1 cellular context compared by ENCODE assay signal in the genomic region with DNA sequence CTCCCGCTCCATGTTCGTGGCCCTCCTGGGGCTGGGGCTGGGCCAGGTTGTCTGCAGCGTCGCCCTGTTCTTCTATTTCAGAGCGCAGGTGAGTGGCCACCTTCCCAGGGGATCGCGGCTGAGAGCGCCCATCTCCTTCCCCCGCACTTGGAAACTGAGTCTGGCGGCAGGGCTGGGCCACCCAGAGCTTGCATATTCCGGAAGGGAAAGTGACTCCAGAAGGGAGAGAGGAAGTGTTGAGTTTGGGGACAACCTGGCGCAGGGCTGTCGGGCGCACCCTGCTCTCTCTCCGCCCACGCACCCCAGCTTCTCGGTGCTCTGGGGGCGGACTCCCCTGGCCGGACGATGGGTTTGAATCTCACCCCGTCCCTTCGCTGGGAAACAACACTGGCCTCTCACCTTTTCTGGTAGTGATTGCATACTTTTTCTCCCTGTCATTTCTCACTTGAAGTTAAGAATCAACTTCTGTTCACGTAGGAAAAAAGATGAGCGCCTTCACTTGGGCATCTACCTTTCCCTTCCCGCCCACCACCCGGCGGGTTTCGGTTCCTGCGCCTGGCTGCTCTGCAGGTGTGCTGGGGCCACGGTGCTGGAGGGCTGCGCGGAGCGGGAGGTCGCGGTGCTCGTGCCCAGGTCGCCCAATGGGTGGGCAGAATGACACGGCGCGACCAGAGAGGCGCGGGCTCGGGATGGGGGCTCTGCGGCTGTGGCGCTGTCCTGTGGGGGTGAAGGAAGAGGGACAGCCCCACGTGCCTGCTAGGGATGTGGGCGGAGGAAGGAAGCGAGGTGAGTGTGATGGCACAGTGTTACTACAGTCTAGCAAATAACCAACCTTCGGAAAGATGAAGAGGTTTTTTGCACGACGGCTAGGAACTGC.
TF ChIP-seq lines count a peak whose summit lies in the region.

No MANE protein-coding gene starts in this region.

TF ChIP-seq in WTC11, 78 proteins besides CTCF, POLR2A, EP300 and RAD21 (continued from another document):
- TF ChIP-seq, protein P1, sequence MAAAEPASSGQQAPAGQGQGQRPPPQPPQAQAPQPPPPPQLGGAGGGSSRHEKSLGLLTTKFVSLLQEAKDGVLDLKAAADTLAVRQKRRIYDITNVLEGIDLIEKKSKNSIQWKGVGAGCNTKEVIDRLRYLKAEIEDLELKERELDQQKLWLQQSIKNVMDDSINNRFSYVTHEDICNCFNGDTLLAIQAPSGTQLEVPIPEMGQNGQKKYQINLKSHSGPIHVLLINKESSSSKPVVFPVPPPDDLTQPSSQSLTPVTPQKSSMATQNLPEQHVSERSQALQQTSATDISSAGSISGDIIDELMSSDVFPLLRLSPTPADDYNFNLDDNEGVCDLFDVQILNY (CRISPR knock-in tag; IDR thresholded peaks at IDR 0.05): no peak
- TF ChIP-seq, protein P2, sequence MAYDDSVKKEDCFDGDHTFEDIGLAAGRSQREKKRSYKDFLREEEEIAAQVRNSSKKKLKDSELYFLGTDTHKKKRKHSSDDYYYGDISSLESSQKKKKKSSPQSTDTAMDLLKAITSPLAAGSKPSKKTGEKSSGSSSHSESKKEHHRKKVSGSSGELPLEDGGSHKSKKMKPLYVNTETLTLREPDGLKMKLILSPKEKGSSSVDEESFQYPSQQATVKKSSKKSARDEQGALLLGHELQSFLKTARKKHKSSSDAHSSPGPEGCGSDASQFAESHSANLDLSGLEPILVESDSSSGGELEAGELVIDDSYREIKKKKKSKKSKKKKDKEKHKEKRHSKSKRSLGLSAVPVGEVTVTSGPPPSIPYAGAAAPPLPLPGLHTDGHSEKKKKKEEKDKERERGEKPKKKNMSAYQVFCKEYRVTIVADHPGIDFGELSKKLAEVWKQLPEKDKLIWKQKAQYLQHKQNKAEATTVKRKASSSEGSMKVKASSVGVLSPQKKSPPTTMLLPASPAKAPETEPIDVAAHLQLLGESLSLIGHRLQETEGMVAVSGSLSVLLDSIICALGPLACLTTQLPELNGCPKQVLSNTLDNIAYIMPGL (CRISPR knock-in tag; IDR thresholded peaks at IDR 0.05): peak; percentile 26; the same call in 1 of the 2 replicates
- TF ChIP-seq JUN (CRISPR knock-in tag; IDR thresholded peaks at IDR 0.05): 0 out of 2 replicates have a peak, but pooled peaks have one; percentile 25
- TF ChIP-seq, protein P3, sequence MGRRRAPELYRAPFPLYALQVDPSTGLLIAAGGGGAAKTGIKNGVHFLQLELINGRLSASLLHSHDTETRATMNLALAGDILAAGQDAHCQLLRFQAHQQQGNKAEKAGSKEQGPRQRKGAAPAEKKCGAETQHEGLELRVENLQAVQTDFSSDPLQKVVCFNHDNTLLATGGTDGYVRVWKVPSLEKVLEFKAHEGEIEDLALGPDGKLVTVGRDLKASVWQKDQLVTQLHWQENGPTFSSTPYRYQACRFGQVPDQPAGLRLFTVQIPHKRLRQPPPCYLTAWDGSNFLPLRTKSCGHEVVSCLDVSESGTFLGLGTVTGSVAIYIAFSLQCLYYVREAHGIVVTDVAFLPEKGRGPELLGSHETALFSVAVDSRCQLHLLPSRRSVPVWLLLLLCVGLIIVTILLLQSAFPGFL (CRISPR knock-in tag; IDR thresholded peaks at IDR 0.05; ENCODE audit: borderline replicate concordance): no peak
- TF ChIP-seq ZNF423 (CRISPR knock-in tag; IDR thresholded peaks at IDR 0.05): peak; percentile 56; the same call in 1 of the 2 replicates
- 0 out of 2 replicates have a peak, but pooled peaks have one; percentile 68 for TF ChIP-seq KAT7 (CRISPR knock-in tag; IDR thresholded peaks at IDR 0.05; ENCODE audit: borderline replicate concordance)
- TF ChIP-seq, protein P4, sequence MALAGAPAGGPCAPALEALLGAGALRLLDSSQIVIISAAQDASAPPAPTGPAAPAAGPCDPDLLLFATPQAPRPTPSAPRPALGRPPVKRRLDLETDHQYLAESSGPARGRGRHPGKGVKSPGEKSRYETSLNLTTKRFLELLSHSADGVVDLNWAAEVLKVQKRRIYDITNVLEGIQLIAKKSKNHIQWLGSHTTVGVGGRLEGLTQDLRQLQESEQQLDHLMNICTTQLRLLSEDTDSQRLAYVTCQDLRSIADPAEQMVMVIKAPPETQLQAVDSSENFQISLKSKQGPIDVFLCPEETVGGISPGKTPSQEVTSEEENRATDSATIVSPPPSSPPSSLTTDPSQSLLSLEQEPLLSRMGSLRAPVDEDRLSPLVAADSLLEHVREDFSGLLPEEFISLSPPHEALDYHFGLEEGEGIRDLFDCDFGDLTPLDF (CRISPR knock-in tag; IDR thresholded peaks at IDR 0.05): 0 out of 2 replicates have a peak, but pooled peaks have one; percentile 29
- no peak for TF ChIP-seq NR2C2 (CRISPR knock-in tag; IDR thresholded peaks at IDR 0.05)
- TF ChIP-seq, protein P5, sequence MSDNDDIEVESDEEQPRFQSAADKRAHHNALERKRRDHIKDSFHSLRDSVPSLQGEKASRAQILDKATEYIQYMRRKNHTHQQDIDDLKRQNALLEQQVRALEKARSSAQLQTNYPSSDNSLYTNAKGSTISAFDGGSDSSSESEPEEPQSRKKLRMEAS (CRISPR knock-in tag; IDR thresholded peaks at IDR 0.05): peak; percentile 88
TF ChIP-seq in WTC11: peak in this region for 10.
